Comparison of ENCODE assay signal across 1 cellular context in the genomic region with DNA sequence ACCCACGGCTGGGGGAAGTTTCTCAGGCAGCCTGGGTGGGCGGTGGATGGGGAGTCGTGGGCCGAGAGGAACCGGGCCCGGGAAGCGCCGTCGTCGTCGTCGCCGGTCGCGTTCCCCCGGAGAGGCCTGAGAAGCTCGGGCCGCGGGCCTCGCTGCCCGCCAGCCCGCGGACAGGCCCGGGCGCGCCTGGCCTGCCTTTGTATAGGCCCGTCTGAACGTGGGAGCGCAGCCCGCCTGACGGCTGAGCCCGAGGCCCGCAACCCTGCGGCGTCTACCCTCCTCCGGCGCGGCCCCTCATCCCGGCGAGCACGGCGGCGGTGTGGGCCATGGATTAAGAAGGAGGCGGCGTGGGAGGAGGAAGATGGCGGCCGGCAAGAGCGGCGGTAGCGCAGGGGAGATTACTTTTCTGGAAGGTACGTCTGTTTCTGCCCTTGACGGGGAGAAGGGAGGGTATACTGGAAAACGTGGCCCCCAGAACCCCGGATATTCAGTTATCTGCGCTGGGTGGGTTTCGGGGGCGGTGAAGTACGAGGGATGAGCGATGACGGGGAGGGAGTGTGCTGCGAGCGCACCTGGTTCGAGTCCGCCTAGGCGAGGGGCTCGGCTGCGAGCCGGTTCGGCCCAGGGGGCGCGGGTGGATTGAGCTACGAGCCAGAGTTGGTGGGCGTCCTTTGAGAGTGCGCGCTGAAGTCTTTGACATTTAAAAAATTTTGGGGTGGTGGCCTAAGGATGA.
A peak's percentile ranks its signal among the peaks of the same experiment; 100 is the strongest.
TF ChIP-seq lines count a peak whose summit lies in the region.

No MANE protein-coding gene starts in this region.

TF ChIP-seq in H1, 55 proteins besides CTCF, POLR2A, EP300 and RAD21:
- TF ChIP-seq TAF1 (IDR thresholded peaks at IDR 0.05; ENCODE audit: low read depth, low read length) (peak; percentile 50; the same call in 1 of the 2 replicates), MAFK (IDR thresholded peaks at IDR 0.05; ENCODE audit: low read depth, low read length) (no peak), BRCA1 (IDR thresholded peaks at IDR 0.05; ENCODE audit: low read depth, low read length) (no peak), SIN3A (conservative IDR thresholded peaks at IDR 0.05 in 1 of 2, IDR thresholded peaks at IDR 0.05 in 1 of 2; ENCODE audit: low read depth in 1 of 2, low read length in 2 of 2) (no peak), EZH2 (IDR thresholded peaks at IDR 0.05; ENCODE audit: low read depth, low read length, severe bottlenecking) (no peak), SAP30 (IDR thresholded peaks at IDR 0.05; ENCODE audit: insufficient read depth, insufficient replicate concordance, low read length) (no peak), JUN (IDR thresholded peaks at IDR 0.05; ENCODE audit: low read depth, low read length) (no peak), PHF8 (conservative IDR thresholded peaks at IDR 0.05; ENCODE audit: low read depth, low read length) (peak; percentile 75), CEBPB (IDR thresholded peaks at IDR 0.05; ENCODE audit: low read depth, low read length) (no peak), TAF7 (optimal IDR thresholded peaks at IDR 0.05; ENCODE audit: borderline replicate concordance, low read depth, low read length) (no peak), RFX5 (IDR thresholded peaks at IDR 0.05; ENCODE audit: borderline replicate concordance, low read depth, low read length) (no peak), CHD2 (IDR thresholded peaks at IDR 0.05; ENCODE audit: low read length) (no peak), CBX8 (IDR thresholded peaks at IDR 0.05; ENCODE audit: borderline replicate concordance, low read depth, low read length) (no peak), NANOG (IDR thresholded peaks at IDR 0.05; ENCODE audit: insufficient read depth, low read depth, low read length, poor library complexity, severe bottlenecking) (no peak), RBBP5 (IDR thresholded peaks at IDR 0.05; ENCODE audit: borderline replicate concordance, low read depth, low read length) (peak; percentile 92; the same call in 1 of the 2 replicates), RNF2 (IDR thresholded peaks at IDR 0.05; ENCODE audit: borderline replicate concordance, low read depth, low read length, missing control alignments, poor library complexity, severe bottlenecking) (no peak), GABPA (IDR thresholded peaks at IDR 0.05; ENCODE audit: borderline replicate concordance, insufficient read depth, low read length) (no peak), YY1 (IDR thresholded peaks at IDR 0.05; ENCODE audit: low read depth, low read length) (peak; percentile 85), BACH1 (IDR thresholded peaks at IDR 0.05; ENCODE audit: low read length) (no peak), SP4 (IDR thresholded peaks at IDR 0.05; ENCODE audit: low read length) (0 out of 2 replicates have a peak, but pooled peaks have one; percentile 48), ZNF274 (IDR thresholded peaks at IDR 0.05; ENCODE audit: borderline replicate concordance, extremely low read depth, low read length) (no peak), ASH2L (IDR thresholded peaks at IDR 0.05; ENCODE audit: low read length) (peak; percentile 99), SP1 (IDR thresholded peaks at IDR 0.05; ENCODE audit: low read depth, low read length) (no peak), HDAC2 (IDR thresholded peaks at IDR 0.05; ENCODE audit: borderline replicate concordance in 1 of 2, low read depth in 2 of 2, low read length in 2 of 2) (no peak), SIRT6 (IDR thresholded peaks at IDR 0.05; ENCODE audit: low read length) (no peak), RXRA (IDR thresholded peaks at IDR 0.05; ENCODE audit: insufficient read depth, low read depth, low read length) (no peak), KDM5A (IDR thresholded peaks at IDR 0.05; ENCODE audit: low read length) (no peak), CREB1 (IDR thresholded peaks at IDR 0.05) (0 out of 2 replicates have a peak, but pooled peaks have one; percentile 7), FOSL1 (IDR thresholded peaks at IDR 0.05; ENCODE audit: insufficient read depth, low read depth, low read length) (no peak), CTBP2 (IDR thresholded peaks at IDR 0.05; ENCODE audit: borderline replicate concordance, insufficient read depth, insufficient read length, low read length) (no peak), JUND (IDR thresholded peaks at IDR 0.05; ENCODE audit: low read length) (no peak), HDAC6 (IDR thresholded peaks at IDR 0.05; ENCODE audit: low read depth, low read length) (no peak), SP2 (IDR thresholded peaks at IDR 0.05; ENCODE audit: low read length) (no peak), GTF2F1 (IDR thresholded peaks at IDR 0.05; ENCODE audit: borderline replicate concordance, low read depth, low read length) (no peak), POU5F1 (IDR thresholded peaks at IDR 0.05; ENCODE audit: low read depth, low read length) (no peak), NRF1 (IDR thresholded peaks at IDR 0.05; ENCODE audit: low read depth, low read length) (no peak), POLR2AphosphoS5 (IDR thresholded peaks at IDR 0.05; ENCODE audit: low read depth, low read length) (peak; percentile 71), BCL11A (IDR thresholded peaks at IDR 0.05; ENCODE audit: low read depth in 2 of 2, low read length in 2 of 2) (no peak), TEAD4 (IDR thresholded peaks at IDR 0.05; ENCODE audit: low read depth, low read length) (no peak), EGR1 (IDR thresholded peaks at IDR 0.05; ENCODE audit: borderline replicate concordance, low read depth, low read length) (no peak), TBP (IDR thresholded peaks at IDR 0.05; ENCODE audit: low read depth, low read length) (peak; percentile 57; the same call in 1 of the 2 replicates), TCF12 (IDR thresholded peaks at IDR 0.05; ENCODE audit: low read depth, low read length) (no peak), KDM4A (IDR thresholded peaks at IDR 0.05; ENCODE audit: low read depth, low read length, severe bottlenecking) (no peak), CHD1 (IDR thresholded peaks at IDR 0.05; ENCODE audit: low read depth, low read length) (no peak; the same call in 1 of the 2 replicates), SIX5 (IDR thresholded peaks at IDR 0.05; ENCODE audit: low read depth, low read length) (no peak), CBX5 (IDR thresholded peaks at IDR 0.05; ENCODE audit: low read depth, low read length) (no peak), KDM1A (IDR thresholded peaks at IDR 0.05; ENCODE audit: borderline replicate concordance, low read length) (no peak)
- TF ChIP-seq, protein P1, sequence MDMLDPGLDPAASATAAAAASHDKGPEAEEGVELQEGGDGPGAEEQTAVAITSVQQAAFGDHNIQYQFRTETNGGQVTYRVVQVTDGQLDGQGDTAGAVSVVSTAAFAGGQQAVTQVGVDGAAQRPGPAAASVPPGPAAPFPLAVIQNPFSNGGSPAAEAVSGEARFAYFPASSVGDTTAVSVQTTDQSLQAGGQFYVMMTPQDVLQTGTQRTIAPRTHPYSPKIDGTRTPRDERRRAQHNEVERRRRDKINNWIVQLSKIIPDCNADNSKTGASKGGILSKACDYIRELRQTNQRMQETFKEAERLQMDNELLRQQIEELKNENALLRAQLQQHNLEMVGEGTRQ (IDR thresholded peaks at IDR 0.05; ENCODE audit: low read length) = no peak
- TF ChIP-seq, protein P2, sequence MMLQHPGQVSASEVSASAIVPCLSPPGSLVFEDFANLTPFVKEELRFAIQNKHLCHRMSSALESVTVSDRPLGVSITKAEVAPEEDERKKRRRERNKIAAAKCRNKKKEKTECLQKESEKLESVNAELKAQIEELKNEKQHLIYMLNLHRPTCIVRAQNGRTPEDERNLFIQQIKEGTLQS (IDR thresholded peaks at IDR 0.05; ENCODE audit: insufficient read depth, low read depth, low read length) = no peak
- TF ChIP-seq, protein P3, sequence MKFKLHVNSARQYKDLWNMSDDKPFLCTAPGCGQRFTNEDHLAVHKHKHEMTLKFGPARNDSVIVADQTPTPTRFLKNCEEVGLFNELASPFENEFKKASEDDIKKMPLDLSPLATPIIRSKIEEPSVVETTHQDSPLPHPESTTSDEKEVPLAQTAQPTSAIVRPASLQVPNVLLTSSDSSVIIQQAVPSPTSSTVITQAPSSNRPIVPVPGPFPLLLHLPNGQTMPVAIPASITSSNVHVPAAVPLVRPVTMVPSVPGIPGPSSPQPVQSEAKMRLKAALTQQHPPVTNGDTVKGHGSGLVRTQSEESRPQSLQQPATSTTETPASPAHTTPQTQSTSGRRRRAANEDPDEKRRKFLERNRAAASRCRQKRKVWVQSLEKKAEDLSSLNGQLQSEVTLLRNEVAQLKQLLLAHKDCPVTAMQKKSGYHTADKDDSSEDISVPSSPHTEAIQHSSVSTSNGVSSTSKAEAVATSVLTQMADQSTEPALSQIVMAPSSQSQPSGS (IDR thresholded peaks at IDR 0.05; ENCODE audit: low read length) = no peak; the same call in 1 of the 2 replicates
- TF ChIP-seq, protein P4, sequence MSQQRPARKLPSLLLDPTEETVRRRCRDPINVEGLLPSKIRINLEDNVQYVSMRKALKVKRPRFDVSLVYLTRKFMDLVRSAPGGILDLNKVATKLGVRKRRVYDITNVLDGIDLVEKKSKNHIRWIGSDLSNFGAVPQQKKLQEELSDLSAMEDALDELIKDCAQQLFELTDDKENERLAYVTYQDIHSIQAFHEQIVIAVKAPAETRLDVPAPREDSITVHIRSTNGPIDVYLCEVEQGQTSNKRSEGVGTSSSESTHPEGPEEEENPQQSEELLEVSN (IDR thresholded peaks at IDR 0.05) = no peak; the same call in 1 of the 2 replicates
- TF ChIP-seq, protein P5, sequence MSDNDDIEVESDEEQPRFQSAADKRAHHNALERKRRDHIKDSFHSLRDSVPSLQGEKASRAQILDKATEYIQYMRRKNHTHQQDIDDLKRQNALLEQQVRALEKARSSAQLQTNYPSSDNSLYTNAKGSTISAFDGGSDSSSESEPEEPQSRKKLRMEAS (IDR thresholded peaks at IDR 0.05) = peak; percentile 9
- TF ChIP-seq, protein P6, sequence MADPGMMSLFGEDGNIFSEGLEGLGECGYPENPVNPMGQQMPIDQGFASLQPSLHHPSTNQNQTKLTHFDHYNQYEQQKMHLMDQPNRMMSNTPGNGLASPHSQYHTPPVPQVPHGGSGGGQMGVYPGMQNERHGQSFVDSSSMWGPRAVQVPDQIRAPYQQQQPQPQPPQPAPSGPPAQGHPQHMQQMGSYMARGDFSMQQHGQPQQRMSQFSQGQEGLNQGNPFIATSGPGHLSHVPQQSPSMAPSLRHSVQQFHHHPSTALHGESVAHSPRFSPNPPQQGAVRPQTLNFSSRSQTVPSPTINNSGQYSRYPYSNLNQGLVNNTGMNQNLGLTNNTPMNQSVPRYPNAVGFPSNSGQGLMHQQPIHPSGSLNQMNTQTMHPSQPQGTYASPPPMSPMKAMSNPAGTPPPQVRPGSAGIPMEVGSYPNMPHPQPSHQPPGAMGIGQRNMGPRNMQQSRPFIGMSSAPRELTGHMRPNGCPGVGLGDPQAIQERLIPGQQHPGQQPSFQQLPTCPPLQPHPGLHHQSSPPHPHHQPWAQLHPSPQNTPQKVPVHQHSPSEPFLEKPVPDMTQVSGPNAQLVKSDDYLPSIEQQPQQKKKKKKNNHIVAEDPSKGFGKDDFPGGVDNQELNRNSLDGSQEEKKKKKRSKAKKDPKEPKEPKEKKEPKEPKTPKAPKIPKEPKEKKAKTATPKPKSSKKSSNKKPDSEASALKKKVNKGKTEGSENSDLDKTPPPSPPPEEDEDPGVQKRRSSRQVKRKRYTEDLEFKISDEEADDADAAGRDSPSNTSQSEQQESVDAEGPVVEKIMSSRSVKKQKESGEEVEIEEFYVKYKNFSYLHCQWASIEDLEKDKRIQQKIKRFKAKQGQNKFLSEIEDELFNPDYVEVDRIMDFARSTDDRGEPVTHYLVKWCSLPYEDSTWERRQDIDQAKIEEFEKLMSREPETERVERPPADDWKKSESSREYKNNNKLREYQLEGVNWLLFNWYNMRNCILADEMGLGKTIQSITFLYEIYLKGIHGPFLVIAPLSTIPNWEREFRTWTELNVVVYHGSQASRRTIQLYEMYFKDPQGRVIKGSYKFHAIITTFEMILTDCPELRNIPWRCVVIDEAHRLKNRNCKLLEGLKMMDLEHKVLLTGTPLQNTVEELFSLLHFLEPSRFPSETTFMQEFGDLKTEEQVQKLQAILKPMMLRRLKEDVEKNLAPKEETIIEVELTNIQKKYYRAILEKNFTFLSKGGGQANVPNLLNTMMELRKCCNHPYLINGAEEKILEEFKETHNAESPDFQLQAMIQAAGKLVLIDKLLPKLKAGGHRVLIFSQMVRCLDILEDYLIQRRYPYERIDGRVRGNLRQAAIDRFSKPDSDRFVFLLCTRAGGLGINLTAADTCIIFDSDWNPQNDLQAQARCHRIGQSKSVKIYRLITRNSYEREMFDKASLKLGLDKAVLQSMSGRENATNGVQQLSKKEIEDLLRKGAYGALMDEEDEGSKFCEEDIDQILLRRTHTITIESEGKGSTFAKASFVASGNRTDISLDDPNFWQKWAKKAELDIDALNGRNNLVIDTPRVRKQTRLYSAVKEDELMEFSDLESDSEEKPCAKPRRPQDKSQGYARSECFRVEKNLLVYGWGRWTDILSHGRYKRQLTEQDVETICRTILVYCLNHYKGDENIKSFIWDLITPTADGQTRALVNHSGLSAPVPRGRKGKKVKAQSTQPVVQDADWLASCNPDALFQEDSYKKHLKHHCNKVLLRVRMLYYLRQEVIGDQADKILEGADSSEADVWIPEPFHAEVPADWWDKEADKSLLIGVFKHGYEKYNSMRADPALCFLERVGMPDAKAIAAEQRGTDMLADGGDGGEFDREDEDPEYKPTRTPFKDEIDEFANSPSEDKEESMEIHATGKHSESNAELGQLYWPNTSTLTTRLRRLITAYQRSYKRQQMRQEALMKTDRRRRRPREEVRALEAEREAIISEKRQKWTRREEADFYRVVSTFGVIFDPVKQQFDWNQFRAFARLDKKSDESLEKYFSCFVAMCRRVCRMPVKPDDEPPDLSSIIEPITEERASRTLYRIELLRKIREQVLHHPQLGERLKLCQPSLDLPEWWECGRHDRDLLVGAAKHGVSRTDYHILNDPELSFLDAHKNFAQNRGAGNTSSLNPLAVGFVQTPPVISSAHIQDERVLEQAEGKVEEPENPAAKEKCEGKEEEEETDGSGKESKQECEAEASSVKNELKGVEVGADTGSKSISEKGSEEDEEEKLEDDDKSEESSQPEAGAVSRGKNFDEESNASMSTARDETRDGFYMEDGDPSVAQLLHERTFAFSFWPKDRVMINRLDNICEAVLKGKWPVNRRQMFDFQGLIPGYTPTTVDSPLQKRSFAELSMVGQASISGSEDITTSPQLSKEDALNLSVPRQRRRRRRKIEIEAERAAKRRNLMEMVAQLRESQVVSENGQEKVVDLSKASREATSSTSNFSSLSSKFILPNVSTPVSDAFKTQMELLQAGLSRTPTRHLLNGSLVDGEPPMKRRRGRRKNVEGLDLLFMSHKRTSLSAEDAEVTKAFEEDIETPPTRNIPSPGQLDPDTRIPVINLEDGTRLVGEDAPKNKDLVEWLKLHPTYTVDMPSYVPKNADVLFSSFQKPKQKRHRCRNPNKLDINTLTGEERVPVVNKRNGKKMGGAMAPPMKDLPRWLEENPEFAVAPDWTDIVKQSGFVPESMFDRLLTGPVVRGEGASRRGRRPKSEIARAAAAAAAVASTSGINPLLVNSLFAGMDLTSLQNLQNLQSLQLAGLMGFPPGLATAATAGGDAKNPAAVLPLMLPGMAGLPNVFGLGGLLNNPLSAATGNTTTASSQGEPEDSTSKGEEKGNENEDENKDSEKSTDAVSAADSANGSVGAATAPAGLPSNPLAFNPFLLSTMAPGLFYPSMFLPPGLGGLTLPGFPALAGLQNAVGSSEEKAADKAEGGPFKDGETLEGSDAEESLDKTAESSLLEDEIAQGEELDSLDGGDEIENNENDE (IDR thresholded peaks at IDR 0.05; ENCODE audit: insufficient replicate concordance, low read length) = no peak
